8 cellular contexts compared by ENCODE assay signal in genomic region chr4:47032405-47033106, GRCh38. TPM values are rescaled to one million over a fixed set of nuclear protein-coding genes. Genes with fewer than 3 reads are reported as not detected.
DNase-seq lines count a peak whose midpoint lies in the region; ATAC-seq and TF ChIP-seq lines count a peak whose summit lies in the region.

No MANE protein-coding gene starts in this region.

- H3K27me3 ChIP-seq in IMR-90 (ENCODE audit: control insufficient read depth, insufficient read depth, low read length) = no peaks in the 10 kb centered on the region; the same call in 1 of the 2 replicates

- dilution Hi-C loops in IMR-90 (cut with HindIII; ENCODE audit: low sequenced_read_pairs, unreplicated experiment) = no loop called here

- peak overlapping the region; percentile 84 for H3K4ac ChIP-seq in IMR-90 (ENCODE audit: low read depth, low read length)

- 0% methylated on average over 24 of the region's 47 CpGs; no CpG with 5 or more reads in 1 of the 2 experiments for WGBS in IMR-90 (ENCODE audit: extremely low coverage in 2 of 2, insufficient read length in 1 of 2), 2 experiments

- H4K8ac ChIP-seq in IMR-90 (ENCODE audit: low read depth in 2 of 2, low read length in 2 of 2) = peak overlapping the region in 1 of 2 experiments; percentile 77; a peak in 1 of 4 replicates

- peak overlapping the region; percentile 98 for H2AK9ac ChIP-seq in IMR-90 (replicated peaks; ENCODE audit: low read depth, low read length, poor library complexity)

- DNase-seq in GM12864 (ENCODE audit: low read depth) = no peak
- DNase-seq in IMR-90 = peak; percentile 65
- peak in 25 of 34 experiments; percentile 0 to 45 (median 18) for DNase-seq in T-cell
- DNase-seq in cerebellar cortex (ENCODE audit: low spot score) = peak; percentile 73
- DNase-seq in islet precursor cell = peak; percentile 92
- DNase-seq in stimulated activated CD4-positive, alpha-beta T cell treated with anti-CD3 and anti-CD28 coated beads, Interleukin-12 subunit alpha, Interleukin-12 subunit beta, amount 100 ng/mL, for 4 hours = peak; percentile 23
- DNase-seq in cortex of kidney (lab: John Stamatoyannopoulos, UW) = no peak

- BruUV-seq in IMR-90 (replicated peaks; lab: Mats Ljungman, UMichigan) = no TSS peak

- H2BK15ac ChIP-seq in IMR-90 (ENCODE audit: low read depth, low read length) = no peak overlapping the region; the same call in 2 of the 3 replicates

- H4K5ac ChIP-seq in IMR-90 (ENCODE audit: low read depth, low read length) = no peak overlapping the region

- TF ChIP-seq CTCF in GM12864 (IDR thresholded peaks at IDR 0.05; ENCODE audit: low read depth, low read length, missing control alignments) (peak; percentile 79), IMR-90 (conservative IDR thresholded peaks at IDR 0.05; ENCODE audit: low read depth, low read length) (peak; percentile 80)

- in situ Hi-C loops in IMR-90 (cut with MboI; ENCODE audit: low sequenced_read_pairs) = no loop called here

- peak overlapping the region; percentile 55 to 80 (median 71) for H3K4me3 Mint-ChIP-seq in T-cell

- H3K14ac ChIP-seq in IMR-90 (replicated peaks; ENCODE audit: low read depth, low read length) = peak overlapping the region; percentile 55; the same call in 1 of the 2 replicates

- peak overlapping the region; percentile 35; the same call in 1 of the 2 replicates for H3K23ac ChIP-seq in IMR-90 (ENCODE audit: low read depth, low read length)

- H3K9me3 Mint-ChIP-seq in T-cell = no peaks in the 10 kb centered on the region

- no peaks in the 10 kb centered on the region for H3K9me1 ChIP-seq in IMR-90 (ENCODE audit: insufficient read depth, low read length)

- H3K4me3 ChIP-seq in GM12864 (ENCODE audit: low read depth, low read length) (peak overlapping the region; percentile 16), IMR-90 (ENCODE audit: insufficient read depth, low read depth, low read length) (peak overlapping the region; percentile 58)

- H3K56ac ChIP-seq in IMR-90 (ENCODE audit: extremely low read depth, insufficient read depth, low read length) = 0 out of 2 replicates have a peak overlapping the region, but pooled peaks have one; percentile 9

- H3K9ac ChIP-seq in IMR-90 (ENCODE audit: low read depth, low read length) = peak overlapping the region; percentile 36

- peak overlapping the region; percentile 3; the same call in 1 of the 2 replicates for H3K27ac ChIP-seq in IMR-90 (ENCODE audit: insufficient read depth, low read length)

- POLR2A ChIA-PET in IMR-90 (lab: Charles Lee; ENCODE audit: unreplicated experiment) = no interaction called here
- POLR2A ChIA-PET in T-cell (lab: Charles Lee) = no interaction called here

- peaks cover 42 to 44% of the 10 kb centered on the region in 2 donors for H3K27me3 Mint-ChIP-seq in T-cell

- no peak overlapping the region for H3K27ac Mint-ChIP-seq in T-cell

- H2AK5ac ChIP-seq in IMR-90 (ENCODE audit: low read depth, low read length) = no peak overlapping the region

- peak overlapping the region; percentile 71 for H2BK20ac ChIP-seq in IMR-90 (ENCODE audit: low read depth, low read length)

- intact Hi-C loops in IMR-90 (cut with micrococcal nuclease) = loop anchor here (1.0 to 5.0 kb wide), 4 partner anchors 90 to 350 kb away; no protein-coding TSS in a partner anchor

- no peak for TF ChIP-seq POLR2A in IMR-90 (IDR thresholded peaks at IDR 0.05; ENCODE audit: low read depth, low read length)

- peak overlapping the region; percentile 6 for H2BK5ac ChIP-seq in IMR-90 (ENCODE audit: low read depth, low read length, poor library complexity, severe bottlenecking)

- H4K20me1 ChIP-seq in IMR-90 (ENCODE audit: insufficient read depth, low read length) = no peaks in the 10 kb centered on the region

- peak; percentile 97 for ATAC-seq in GM21825 (IDR thresholded peaks at IDR 0.05; ENCODE audit: unreplicated experiment)
- ATAC-seq in IMR-90 (ENCODE audit: low read depth) = peak; percentile 96
- peak; percentile 51 to 85 (median 64) for ATAC-seq in T-cell (replicated peaks in 1 of 4)

- no peaks in the 10 kb centered on the region for H3K4me1 ChIP-seq in IMR-90 (ENCODE audit: control insufficient read depth, insufficient read depth, low read length)

- peaks cover 15 to 23% (median 17%) of the 10 kb centered on the region in 3 donors for H3K4me1 Mint-ChIP-seq in T-cell

- peak overlapping the region; percentile 74 for H4K91ac ChIP-seq in IMR-90 (ENCODE audit: insufficient read depth, low read depth, low read length)

- peak overlapping the region; percentile 100 for H3K4me2 ChIP-seq in IMR-90 (ENCODE audit: low read depth, low read length)

- peak overlapping the region; percentile 79 for H2BK120ac ChIP-seq in IMR-90 (ENCODE audit: low read depth, low read length)

- H2AFZ ChIP-seq in IMR-90 (replicated peaks; ENCODE audit: low read length, poor library complexity) = peak overlapping the region; percentile 99

- TF ChIP-seq RAD21 in IMR-90 (IDR thresholded peaks at IDR 0.05; ENCODE audit: low read length) = peak; percentile 75

- no peaks in the 10 kb centered on the region for H3K36me3 ChIP-seq in IMR-90 (ENCODE audit: control insufficient read depth, insufficient read depth, low read length)

- CTCF ChIA-PET in IMR-90 (lab: Yijun Ruan, JAX) = interaction anchor here (0.6 to 0.9 kb wide), 3 partner anchors 33 to 90 kb away, joined by 3 to 4 read pairs (median 4); no protein-coding TSS in a partner anchor
- CTCF ChIA-PET in T-cell (lab: Charles Lee) = no interaction called here

- H3K79me1 ChIP-seq in IMR-90 (ENCODE audit: low read depth in 1 of 2, low read length in 2 of 2) = peaks cover 0 to 13% of the 10 kb centered on the region in 2 experiments; a peak in 1 of 4 replicates

- no peaks in the 10 kb centered on the region for H3K36me3 Mint-ChIP-seq in T-cell

- no peak overlapping the region for H3K18ac ChIP-seq in IMR-90 (ENCODE audit: low read depth, low read length)

- H3K9me3 ChIP-seq in IMR-90 (ENCODE audit: control insufficient read depth, insufficient read depth, low read length) = no peaks in the 10 kb centered on the region

TF ChIP-seq in IMR-90, 13 proteins besides CTCF, POLR2A, EP300 and RAD21:
- TF ChIP-seq SMC3 (IDR thresholded peaks at IDR 0.05; ENCODE audit: low read depth, low read length) (peak; percentile 64), RFX5 (IDR thresholded peaks at IDR 0.05; ENCODE audit: low read depth, low read length) (no peak)

RNA-seq across cellular contexts. Expression of gene GABRB1, which starts 1.2 kb away (rescaled TPM):
- total RNA-seq in IMR-90 (2012; rRNA removed) = 16.1 and 16.4 TPM in 2 replicates
- polyA plus RNA-seq in IMR-90 (2012; rRNA removed) = 4.5 and 4.7 TPM in 2 replicates
- 2.7 and 4.0 TPM in 2 replicates for polyA plus RNA-seq in IMR-90 (2012; cell fraction: cytosol; rRNA removed)
- 4.0 and 4.5 TPM in 2 replicates for polyA plus RNA-seq in IMR-90 (2012; cell fraction: nucleus; rRNA removed; ENCODE audit: low replicate concordance)
- not detected for total RNA-seq in T-cell

RNA-seq across cellular contexts. Expression of gene GABRA4, which starts 39.2 kb away (rescaled TPM):
- total RNA-seq in IMR-90 (2012; rRNA removed) = 1.7 and 1.8 TPM in 2 replicates
- polyA plus RNA-seq in IMR-90 (2012; rRNA removed) = 1.1 and 1.6 TPM in 2 replicates
- 0.05 and 0.19 TPM in 2 replicates for polyA plus RNA-seq in IMR-90 (2012; cell fraction: cytosol; rRNA removed)
- polyA plus RNA-seq in IMR-90 (2012; cell fraction: nucleus; rRNA removed; ENCODE audit: low replicate concordance) = 0.32 and 0.69 TPM in 2 replicates
- not detected for total RNA-seq in T-cell

Comparison
In these comparisons a context has a peak if more than half of its experiments do, and no peak if none do; other contexts are left out.
1. DNase-seq: peak in IMR-90 (single experiment), T-cell (25 of 34), cerebellar cortex (single experiment), islet precursor cell (single experiment) and stimulated activated CD4-positive, alpha-beta T cell treated with anti-CD3 and anti-CD28 coated beads, Interleukin-12 subunit alpha, Interleukin-12 subunit beta, amount 100 ng/mL, for 4 hours (single experiment); none in GM12864 (single experiment) and cortex of kidney (single experiment).
2. RNA of gene GABRB1, which starts 1.2 kb away (total RNA-seq): 16.1 to 16.4 TPM in IMR-90; not detected in T-cell; every median in the first group is over 10 times any median in the second.
3. Peak in every context shown above with its lines, with median percentiles within 50 percentile points of each other: ATAC-seq.